In genomic region chr3:160224811-160225180, GRCh38 we compare ENCODE assay signal across 8 cellular contexts. TPM values are rescaled to one million over a fixed set of nuclear protein-coding genes. Genes with fewer than 3 reads are reported as not detected.
DNase-seq lines count a peak whose midpoint lies in the region; ATAC-seq and TF ChIP-seq lines count a peak whose summit lies in the region.

No MANE protein-coding gene starts in this region.

- H3K27ac ChIP-seq in AG04450 (ENCODE audit: low read depth, low read length) (no peak overlapping the region), HUES48 (ENCODE audit: low read depth, low read length) (no peak overlapping the region)

- H3K27ac Mint-ChIP-seq in natural killer cell = no peak overlapping the region

- CTCF ChIA-PET in AG04450 (lab: Charles Lee) = no interaction called here

- H3K9me3 ChIP-seq in AG04450 (ENCODE audit: control insufficient read depth, insufficient read depth, low read length) (no peaks in the 10 kb centered on the region), HUES48 (ENCODE audit: control insufficient read depth, insufficient read depth, low read length) (no peaks in the 10 kb centered on the region)

- H3K36me3 ChIP-seq in HUES48 (ENCODE audit: control insufficient read depth, insufficient read depth, low read length) = no peaks in the 10 kb centered on the region

- peak overlapping the region; percentile 57 for H3K4me3 ChIP-seq in AG04450 (ENCODE audit: low read depth, low read length)
- peak overlapping the region; percentile 68 for H3K4me3 ChIP-seq in HUES48 (ENCODE audit: low read depth, low read length)
- peak overlapping the region; percentile 51 for H3K4me3 ChIP-seq in choroid plexus epithelial cell (ENCODE audit: low read depth, low read length)

- ATAC-seq in natural killer cell (no peak), HG02798 (IDR thresholded peaks at IDR 0.05; ENCODE audit: poor library complexity, unreplicated experiment) (no peak), HG02763 (IDR thresholded peaks at IDR 0.05; ENCODE audit: unreplicated experiment) (no peak), GM18858 (IDR thresholded peaks at IDR 0.05; ENCODE audit: unreplicated experiment) (no peak)

- peaks cover 34 to 52% of the 10 kb centered on the region in 2 donors for H3K27me3 Mint-ChIP-seq in natural killer cell (ENCODE audit: low read depth in 2 of 2)

- intact Hi-C loops in natural killer cell (cut with micrococcal nuclease) = no loop called here

- peaks cover 13% of the 10 kb centered on the region; the same call in 1 of the 2 replicates for H3K4me1 ChIP-seq in HUES48 (ENCODE audit: control insufficient read depth, insufficient read depth, low read length)

- no peaks in the 10 kb centered on the region for H3K9me3 Mint-ChIP-seq in natural killer cell

- no peak overlapping the region for H3K9ac ChIP-seq in HUES48 (ENCODE audit: low read depth, low read length)

- POLR2A ChIA-PET in AG04450 (lab: Yijun Ruan, JAX) = no interaction called here

- peak overlapping the region; percentile 84 for H3K4me3 Mint-ChIP-seq in natural killer cell

- peaks cover 11 to 15% of the 10 kb centered on the region in 2 donors for H3K4me1 Mint-ChIP-seq in natural killer cell

- TF ChIP-seq CTCF in AG04450 (IDR thresholded peaks at IDR 0.05; ENCODE audit: low read depth, low read length) = no peak
- no peak for TF ChIP-seq CTCF in choroid plexus epithelial cell (conservative IDR thresholded peaks at IDR 0.05; ENCODE audit: low read depth, low read length)
- TF ChIP-seq CTCF in natural killer cell (IDR thresholded peaks at IDR 0.05) = no peak

- no peaks in the 10 kb centered on the region for H3K36me3 Mint-ChIP-seq in natural killer cell

- H3K27me3 ChIP-seq in AG04450 (ENCODE audit: control insufficient read depth, insufficient read depth, low read length) (peaks cover 49% of the 10 kb centered on the region), HUES48 (ENCODE audit: control insufficient read depth, insufficient read depth, low read length) (peaks cover 80% of the 10 kb centered on the region)

- no peak for DNase-seq in AG04450 (ENCODE audit: low read depth, low spot score)
- no peak for DNase-seq in choroid plexus epithelial cell (ENCODE audit: low read depth)
- DNase-seq in natural killer cell = no peak
- DNase-seq in activated CD4-positive, alpha-beta T cell treated with anti-CD3 and anti-CD28 coated beads for 1 hour = no peak

RNA-seq across cellular contexts. Expression of gene C3orf80, which starts 0.4 kb away (rescaled TPM):
- not detected in 2 replicates for polyA plus RNA-seq in AG04450 (2011; rRNA removed)
- polyA minus RNA-seq in AG04450 (2011; rRNA and poly(A)+ RNA removed) = not detected in 2 replicates
- not detected for total RNA-seq in natural killer cell
